In genomic region chr4:83276299-83277040, GRCh38 we compare ENCODE assay signal across 11 cellular contexts.
DNase-seq lines count a peak whose midpoint lies in the region; ATAC-seq and TF ChIP-seq lines count a peak whose summit lies in the region.
"Had no signal": no experiment of that assay in that cellular context is flagged by ENCODE, and none has a peak within 500 bp of the region (broad histone marks: within the 10 kb centered on the region; RNA-seq: fewer than 3 reads in every experiment).

No MANE protein-coding gene starts in this region.

- peaks cover 6% of the 10 kb centered on the region; the same call in 1 of the 2 replicates for H4K20me1 ChIP-seq in OCI-LY3 (ENCODE audit: insufficient read depth, low read length)

- H3K27me3 ChIP-seq in OCI-LY3 (ENCODE audit: low read depth, low read length): no peaks in the 10 kb centered on the region

- TF ChIP-seq CTCF in OCI-LY3 (IDR thresholded peaks at IDR 0.05; ENCODE audit: low read depth, low read length): no peak

- DNase-seq in EH (ENCODE audit: low read depth) (peak; percentile 71), AG08395 (ENCODE audit: low spot score) (no peak), NCI-H526 (lab: John Stamatoyannopoulos, UW) (no peak)
- no peak for DNase-seq in stimulated activated CD4-positive, alpha-beta T cell treated with anti-CD3 and anti-CD28 coated beads, Interleukin-2, amount 100 ng/mL, for 24 hours
- DNase-seq in activated effector memory CD4-positive, alpha-beta T cell treated with anti-CD3 and anti-CD28 coated beads, Interleukin-2, amount 50 U/mL, for 16 hours: no peak
- DNase-seq: caudate nucleus, hippocampal formation, NCI-H510A treated with DMSO at 0.1 percent for 48 hours had no signal

- H3K4me1 ChIP-seq in OCI-LY3 (ENCODE audit: low read length): peaks cover 43% of the 10 kb centered on the region

- H3K9me3 ChIP-seq in OCI-LY3 (ENCODE audit: insufficient read depth, low read length): no peaks in the 10 kb centered on the region

- ATAC-seq in GM19324 (IDR thresholded peaks at IDR 0.05; ENCODE audit: low FRiP score, unreplicated experiment) (peak; percentile 82), HG02973 (IDR thresholded peaks at IDR 0.05; ENCODE audit: unreplicated experiment) (peak; percentile 57)

- H3K27ac ChIP-seq in OCI-LY3 (ENCODE audit: low read length): no peak overlapping the region

- H3K9ac ChIP-seq in OCI-LY3 (ENCODE audit: low read length): no peak overlapping the region

- no peak overlapping the region for H3K4me3 ChIP-seq in OCI-LY3 (ENCODE audit: low read length)

- no peak overlapping the region for H2AFZ ChIP-seq in OCI-LY3 (ENCODE audit: low read depth, low read length)

- H3K4me2 ChIP-seq in OCI-LY3 (ENCODE audit: low read length): peak overlapping the region; percentile 28

- H3K36me3 ChIP-seq in OCI-LY3 (replicated peaks; ENCODE audit: low read depth, low read length): peaks cover 31% of the 10 kb centered on the region

- peaks cover 3% of the 10 kb centered on the region; the same call in 1 of the 2 replicates for H3K79me2 ChIP-seq in OCI-LY3 (ENCODE audit: low read length)
